1 cellular context compared by ENCODE assay signal in the genomic region with DNA sequence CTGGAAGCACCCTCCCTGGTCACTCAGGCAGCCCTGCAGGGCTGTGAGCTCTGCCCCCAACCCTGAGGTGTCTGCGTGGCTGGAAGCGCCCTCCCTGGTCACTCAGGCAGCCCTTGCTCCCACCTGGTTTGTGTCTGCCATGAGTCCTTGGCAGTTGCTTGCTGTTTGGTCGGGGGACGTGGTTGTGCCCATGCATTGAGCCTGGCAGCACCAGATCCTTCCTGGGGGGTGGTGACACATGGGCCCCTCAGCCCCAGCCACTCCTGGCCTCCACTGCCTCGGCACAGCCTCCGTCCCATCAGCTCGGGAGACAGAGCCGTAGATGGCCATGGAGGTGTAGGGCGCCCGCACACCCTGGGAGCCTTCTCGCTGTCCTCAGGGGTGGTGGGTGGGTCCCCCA.
TF ChIP-seq lines count a peak whose summit lies in the region.

No MANE protein-coding gene starts in this region.

TF ChIP-seq in IMR-90, 13 proteins besides CTCF, POLR2A, EP300 and RAD21:
- TF ChIP-seq SMC3 (IDR thresholded peaks at IDR 0.05; ENCODE audit: low read depth, low read length): no peak
- TF ChIP-seq, protein P1, sequence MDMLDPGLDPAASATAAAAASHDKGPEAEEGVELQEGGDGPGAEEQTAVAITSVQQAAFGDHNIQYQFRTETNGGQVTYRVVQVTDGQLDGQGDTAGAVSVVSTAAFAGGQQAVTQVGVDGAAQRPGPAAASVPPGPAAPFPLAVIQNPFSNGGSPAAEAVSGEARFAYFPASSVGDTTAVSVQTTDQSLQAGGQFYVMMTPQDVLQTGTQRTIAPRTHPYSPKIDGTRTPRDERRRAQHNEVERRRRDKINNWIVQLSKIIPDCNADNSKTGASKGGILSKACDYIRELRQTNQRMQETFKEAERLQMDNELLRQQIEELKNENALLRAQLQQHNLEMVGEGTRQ (IDR thresholded peaks at IDR 0.05; ENCODE audit: low read depth, low read length): no peak
- TF ChIP-seq MAFK (IDR thresholded peaks at IDR 0.05; ENCODE audit: low read depth, low read length): no peak
- no peak for TF ChIP-seq MXI1 (IDR thresholded peaks at IDR 0.05; ENCODE audit: borderline replicate concordance, low read depth, low read length)
- TF ChIP-seq NFE2L2 (IDR thresholded peaks at IDR 0.05; ENCODE audit: low read depth, low read length): no peak
TF ChIP-seq in IMR-90: peak in this region for 0.
